23 cellular contexts compared by ENCODE assay signal in the genomic region with DNA sequence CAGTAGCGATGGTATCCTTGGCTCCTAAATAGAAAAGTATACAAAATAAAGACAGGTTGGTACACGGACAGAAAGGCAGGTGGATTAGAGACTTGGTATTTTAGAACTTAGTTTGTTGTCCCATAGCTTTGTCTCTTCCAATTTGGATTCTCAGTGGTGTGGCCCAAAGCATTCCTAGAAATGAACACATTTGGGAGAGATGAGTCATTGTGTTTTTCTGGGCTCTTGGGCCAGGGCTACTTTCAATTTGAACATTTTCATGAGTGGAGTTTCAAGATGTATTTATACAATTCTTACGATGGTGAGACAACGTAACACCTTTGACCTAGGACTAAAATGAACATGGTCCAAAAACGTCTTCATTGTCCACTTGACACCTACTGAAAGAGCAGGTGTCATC.
"Had no signal": no experiment of that assay in that cellular context is flagged by ENCODE, and none has a peak within 500 bp of the region (broad histone marks: within the 10 kb centered on the region; RNA-seq: fewer than 3 reads in every experiment).

No MANE protein-coding gene starts in this region.

- H3K4me1 ChIP-seq: testis, upper lobe of left lung had no signal

- H3K36me3 ChIP-seq: esophagus muscularis mucosa, heart left ventricle, sigmoid colon, upper lobe of left lung, WERI-Rb-1 had no signal

- DNase-seq: activated CD4-positive, alpha-beta T cell treated with anti-CD3 and anti-CD28 coated beads, Interleukin-2, amount 10 ng/mL, durations not matched to agents 7 days and 5 days; activated CD4-positive, CD25-positive, alpha-beta regulatory T cell treated with anti-CD3 and anti-CD28 coated beads, Interleukin-2, amount 50 U/mL, for 72 hours; activated CD8-positive, alpha-beta memory T cell treated with anti-CD3 and anti-CD28 coated beads, Interleukin-2, amount 10 ng/mL, durations not matched to agents 7 days and 5 days; activated CD8-positive, alpha-beta T cell treated with anti-CD3 and anti-CD28 coated beads for 36 hours; activated gamma-delta T cell; activated T-cell treated with anti-CD3 and anti-CD28 coated beads for 4 hours; anterior cingulate cortex; dorsolateral prefrontal cortex; effector memory CD8-positive, alpha-beta T cell; heart left ventricle; naive B cell; occipital lobe; posterior cingulate gyrus; sigmoid colon; stimulated activated CD4-positive, alpha-beta T cell treated with anti-CD3 and anti-CD28 coated beads, Interleukin-2, amount 100 ng/mL, for 48 hours; stimulated activated CD8-positive, alpha-beta memory T cell treated with anti-CD3 and anti-CD28 coated beads, Interleukin-4, amount 100 ng/mL, for 48 hours; stimulated activated naive B cell treated with anti-CD40 and anti-IgM and Interleukin-4, amounts not matched to agents 10 μg/mL and 1 μg/mL and 100 μg/mL, for 72 hours; T-cell; testis; upper lobe of left lung; WERI-Rb-1 had no signal

- H3K9me3 ChIP-seq: esophagus muscularis mucosa, heart left ventricle, sigmoid colon, testis, upper lobe of left lung had no signal

- ATAC-seq: activated CD8-positive, alpha-beta memory T cell treated with anti-CD3 and anti-CD28 coated beads, Interleukin-2, amount 10 ng/mL, durations not matched to agents 7 days and 5 days; activated CD8-positive, alpha-beta T cell treated with anti-CD3 and anti-CD28 coated beads for 36 hours; effector memory CD8-positive, alpha-beta T cell; stimulated activated naive B cell treated with anti-CD40 and anti-IgM and Interleukin-4, amounts not matched to agents 10 μg/mL and 1 μg/mL and 100 μg/mL, for 72 hours; T-cell had no signal

- H3K4me3 ChIP-seq: dorsolateral prefrontal cortex, esophagus muscularis mucosa, heart left ventricle, lung, sigmoid colon, testis, upper lobe of left lung had no signal

- H3K27ac ChIP-seq: dorsolateral prefrontal cortex, esophagus muscularis mucosa, heart left ventricle, sigmoid colon, testis, upper lobe of left lung, WERI-Rb-1 had no signal

- H3K27me3 ChIP-seq: dorsolateral prefrontal cortex, sigmoid colon, testis, upper lobe of left lung had no signal
